ENCODE assay signal across 14 cellular contexts in genomic region chr3:142618917-142619401, GRCh38. TPM values are rescaled to one million over a fixed set of nuclear protein-coding genes. Genes with fewer than 3 reads are reported as not detected.
DNase-seq lines count a peak whose midpoint lies in the region; ATAC-seq and TF ChIP-seq lines count a peak whose summit lies in the region.
"Had no signal": no experiment of that assay in that cellular context is flagged by ENCODE, and none has a peak within 500 bp of the region (broad histone marks: within the 10 kb centered on the region; RNA-seq: fewer than 3 reads in every experiment).

No MANE protein-coding gene starts in this region.

- intact Hi-C loops in mucosa of descending colon (cut with DNase I, micrococcal nuclease) = no loop called here

- in situ Hi-C loops in astrocyte of the spinal cord (cut with HindIII; ENCODE audit: low sequenced_read_pairs) = no loop called here

- H3K27me3 Mint-ChIP-seq in effector memory CD8-positive, alpha-beta T cell = peaks cover 0 to 7% of the 10 kb centered on the region in 2 donors
- peaks cover 2% of the 10 kb centered on the region for H3K27me3 Mint-ChIP-seq in activated CD8-positive, alpha-beta memory T cell treated with anti-CD3 and anti-CD28 coated beads, Interleukin-2, amount 10 ng/mL, durations not matched to agents 7 days and 5 days

- no peak for TF ChIP-seq CTCF in astrocyte of the spinal cord (IDR thresholded peaks at IDR 0.05; ENCODE audit: low read depth, low read length)
- no peak for TF ChIP-seq CTCF in mucosa of descending colon (IDR thresholded peaks at IDR 0.05)

- no peak overlapping the region for H3K4me3 Mint-ChIP-seq in effector memory CD8-positive, alpha-beta T cell
- no peak overlapping the region for H3K4me3 Mint-ChIP-seq in activated CD8-positive, alpha-beta memory T cell treated with anti-CD3 and anti-CD28 coated beads, Interleukin-2, amount 10 ng/mL, durations not matched to agents 7 days and 5 days
- H3K4me3 Mint-ChIP-seq: WTC11 had no signal

- no peak overlapping the region for H3K27ac Mint-ChIP-seq in effector memory CD8-positive, alpha-beta T cell
- H3K27ac Mint-ChIP-seq in activated CD8-positive, alpha-beta memory T cell treated with anti-CD3 and anti-CD28 coated beads, Interleukin-2, amount 10 ng/mL, durations not matched to agents 7 days and 5 days = no peak overlapping the region
- H3K27ac Mint-ChIP-seq: activated T-helper 2 cell treated with anti-CD3 and anti-CD28 coated beads, Interferon-gamma antibody, Interleukin-2, Interleukin-4, amounts not matched to agents 10 μg/mL and 5 μg/mL and 100 μg/mL, durations not matched to agents 14 hours and 24 hours and 36 hours; WTC11 had no signal

- peak; percentile 83 for ATAC-seq in mucosa of descending colon
- no peak for ATAC-seq in effector memory CD8-positive, alpha-beta T cell (replicated peaks)
- ATAC-seq in GM19035 (IDR thresholded peaks at IDR 0.05; ENCODE audit: unreplicated experiment) = no peak
- ATAC-seq in activated CD8-positive, alpha-beta memory T cell treated with anti-CD3 and anti-CD28 coated beads, Interleukin-2, amount 10 ng/mL, durations not matched to agents 7 days and 5 days = no peak
- no peak for ATAC-seq in HG03442 (IDR thresholded peaks at IDR 0.05; ENCODE audit: unreplicated experiment)
- ATAC-seq: WTC11 had no signal

- H3K36me3 Mint-ChIP-seq in effector memory CD8-positive, alpha-beta T cell (ENCODE audit: insufficient read depth) = no peaks in the 10 kb centered on the region
- no peaks in the 10 kb centered on the region for H3K36me3 Mint-ChIP-seq in activated CD8-positive, alpha-beta memory T cell treated with anti-CD3 and anti-CD28 coated beads, Interleukin-2, amount 10 ng/mL, durations not matched to agents 7 days and 5 days
- H3K36me3 Mint-ChIP-seq: WTC11 had no signal

- H3K9me3 ChIP-seq in mucosa of descending colon = no peaks in the 10 kb centered on the region
- H3K9me3 ChIP-seq: left ventricle myocardium inferior had no signal

- CTCF ChIA-PET in activated CD8-positive, alpha-beta memory T cell treated with anti-CD3 and anti-CD28 coated beads, Interleukin-2, amount 10 ng/mL, durations not matched to agents 7 days and 5 days (lab: Charles Lee) = interaction anchor here (1.0 kb wide), 1 partner anchor 32 kb away, joined by 3 read pairs; no protein-coding TSS in a partner anchor

- peak; percentile 91 for DNase-seq in DMS153 treated with DMSO at 0.1 percent for 48 hours (lab: John Stamatoyannopoulos, UW; ENCODE audit: unreplicated experiment)
- DNase-seq in NCI-H2081 (lab: John Stamatoyannopoulos, UW) = peak; percentile 75 to 94
- DNase-seq in astrocyte of the spinal cord (ENCODE audit: low read depth, low spot score) = peak; percentile 15
- peak in 1 of 3 donors; percentile 69 for DNase-seq in mucosa of descending colon
- DNase-seq in effector memory CD8-positive, alpha-beta T cell = no peak
- DNase-seq in activated CD8-positive, alpha-beta memory T cell treated with anti-CD3 and anti-CD28 coated beads, Interleukin-2, amount 10 ng/mL, durations not matched to agents 7 days and 5 days = no peak
- DNase-seq: cerebellar nuclear complex, foreskin melanocyte, left ventricle myocardium inferior, RPMI8226 had no signal

- no peaks in the 10 kb centered on the region for H3K9me3 Mint-ChIP-seq in effector memory CD8-positive, alpha-beta T cell
- H3K9me3 Mint-ChIP-seq in activated CD8-positive, alpha-beta memory T cell treated with anti-CD3 and anti-CD28 coated beads, Interleukin-2, amount 10 ng/mL, durations not matched to agents 7 days and 5 days (ENCODE audit: low read depth) = no peaks in the 10 kb centered on the region
- H3K9me3 Mint-ChIP-seq: activated T-helper 2 cell treated with anti-CD3 and anti-CD28 coated beads, Interferon-gamma antibody, Interleukin-2, Interleukin-4, amounts not matched to agents 10 μg/mL and 5 μg/mL and 100 μg/mL, durations not matched to agents 14 hours and 24 hours and 36 hours; WTC11 had no signal

- H3K36me3 ChIP-seq in mucosa of descending colon (ENCODE audit: low read depth) = no peaks in the 10 kb centered on the region
- H3K36me3 ChIP-seq: left ventricle myocardium inferior had no signal

- no peaks in the 10 kb centered on the region for H3K4me1 Mint-ChIP-seq in effector memory CD8-positive, alpha-beta T cell (ENCODE audit: low read depth in 2 of 2)
- H3K4me1 Mint-ChIP-seq in activated CD8-positive, alpha-beta memory T cell treated with anti-CD3 and anti-CD28 coated beads, Interleukin-2, amount 10 ng/mL, durations not matched to agents 7 days and 5 days = no peaks in the 10 kb centered on the region

- H3K4me1 ChIP-seq in mucosa of descending colon (ENCODE audit: low read depth) = peaks cover 49% of the 10 kb centered on the region

- H3K4me3 ChIP-seq in astrocyte of the spinal cord (ENCODE audit: low read depth, low read length) (no peak overlapping the region), mucosa of descending colon (no peak overlapping the region)
- H3K4me3 ChIP-seq: left ventricle myocardium inferior had no signal

RNA-seq across cellular contexts. Expression of gene PLS1, which starts 22.8 kb away (rescaled TPM):
- total RNA-seq in mucosa of descending colon = 100 to 1,000 TPM; 235 to 448 (median 442) TPM
- 1 to 10 TPM; 4.2 to 4.5 TPM for total RNA-seq in activated CD8-positive, alpha-beta memory T cell treated with anti-CD3 and anti-CD28 coated beads, Interleukin-2, amount 10 ng/mL, durations not matched to agents 7 days and 5 days

RNA-seq across cellular contexts. Expression of gene ATR, which starts 40.4 kb away (rescaled TPM):
- total RNA-seq in mucosa of descending colon = 10 to 100 TPM; 16.0 to 21.1 (median 18.1) TPM
- total RNA-seq in activated CD8-positive, alpha-beta memory T cell treated with anti-CD3 and anti-CD28 coated beads, Interleukin-2, amount 10 ng/mL, durations not matched to agents 7 days and 5 days = 10 to 100 TPM; 34.9 to 40.0 TPM

Comparison
In these comparisons a context has a peak if more than half of its experiments do, and no peak if none do; other contexts are left out.
1. DNase-seq: peak in DMS153 treated with DMSO at 0.1 percent for 48 hours (single experiment), NCI-H2081 (2 of 2) and astrocyte of the spinal cord (single experiment); none in effector memory CD8-positive, alpha-beta T cell (0 of 3) and activated CD8-positive, alpha-beta memory T cell treated with anti-CD3 and anti-CD28 coated beads, Interleukin-2, amount 10 ng/mL, durations not matched to agents 7 days and 5 days (single experiment).
2. RNA of gene PLS1, which starts 22.8 kb away (total RNA-seq): 235 to 448 TPM in mucosa of descending colon; 4.2 to 4.5 TPM in activated CD8-positive, alpha-beta memory T cell treated with anti-CD3 and anti-CD28 coated beads, Interleukin-2, amount 10 ng/mL, durations not matched to agents 7 days and 5 days; every median in the first group is over 10 times any median in the second.